8 cellular contexts compared by ENCODE assay signal in the genomic region with DNA sequence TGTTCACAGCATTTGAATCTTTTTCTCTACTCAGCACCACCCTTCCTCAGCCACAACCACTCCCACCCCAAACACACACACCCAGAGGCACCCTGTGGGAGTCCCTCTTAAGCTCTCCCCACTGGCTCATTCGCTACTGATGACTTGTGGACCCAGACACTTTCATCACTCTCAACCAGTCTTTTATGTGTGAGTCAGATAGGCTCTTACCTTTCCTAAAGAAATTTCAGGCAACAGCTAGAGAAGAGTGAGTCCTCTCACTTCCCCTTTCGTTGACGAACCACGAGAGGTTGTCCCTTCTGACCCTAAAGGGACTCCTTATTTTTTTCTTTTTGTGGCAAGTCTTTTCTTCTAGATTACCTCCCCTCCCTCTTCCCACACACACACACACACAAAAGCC. TPM values are rescaled to one million over a fixed set of nuclear protein-coding genes. Genes with fewer than 3 reads are reported as not detected.
DNase-seq lines count a peak whose midpoint lies in the region; ATAC-seq lines count a peak whose summit lies in the region.

No MANE protein-coding gene starts in this region.

- intact Hi-C loops in left ventricle myocardium superior (cut with micrococcal nuclease): loop anchor here (5.0 kb wide), 1 partner anchor 75 kb away; no protein-coding TSS in a partner anchor

- ATAC-seq in HG03175 (IDR thresholded peaks at IDR 0.05; ENCODE audit: unreplicated experiment): peak; percentile 98
- ATAC-seq in left ventricle myocardium superior: peak; percentile 23

- peak; percentile 67 for DNase-seq in activated effector memory CD4-positive, alpha-beta T cell treated with anti-CD3 and anti-CD28 coated beads, Interleukin-2, amount 50 U/mL, for 16 hours
- no peak for DNase-seq in activated effector memory CD4-positive, alpha-beta T cell treated with Interleukin-2 at 50 U/mL for 16 hours
- DNase-seq in activated CD4-positive, alpha-beta T cell treated with anti-CD3 and anti-CD28 coated beads for 4 hours: peak; percentile 65 to 68
- DNase-seq in left ventricle myocardium superior (no peak), NCI-H128 (lab: John Stamatoyannopoulos, UW; ENCODE audit: unreplicated experiment) (no peak), ecto neural progenitor cell (ENCODE audit: low spot score) (no peak)
- DNase-seq in stimulated activated CD8-positive, alpha-beta memory T cell treated with anti-CD3 and anti-CD28 coated beads, Interleukin-7, amount 100 ng/mL, for 24 hours (ENCODE audit: low read depth): peak; percentile 9

RNA-seq across cellular contexts. Expression of a gene that starts 58.1 kb away (rescaled TPM):
- 41.7 TPM for total RNA-seq in left ventricle myocardium superior

Comparison
In these comparisons a context has a peak if more than half of its experiments do, and no peak if none do; other contexts are left out.
1. DNase-seq: peak in activated effector memory CD4-positive, alpha-beta T cell treated with anti-CD3 and anti-CD28 coated beads, Interleukin-2, amount 50 U/mL, for 16 hours (single experiment), activated CD4-positive, alpha-beta T cell treated with anti-CD3 and anti-CD28 coated beads for 4 hours (2 of 2) and stimulated activated CD8-positive, alpha-beta memory T cell treated with anti-CD3 and anti-CD28 coated beads, Interleukin-7, amount 100 ng/mL, for 24 hours (single experiment); none in activated effector memory CD4-positive, alpha-beta T cell treated with Interleukin-2 at 50 U/mL for 16 hours (single experiment), left ventricle myocardium superior (single experiment), NCI-H128 (single experiment) and ecto neural progenitor cell (single experiment).